In genomic region chr13:32426981-32427851, GRCh38 we compare ENCODE assay signal across 8 cellular contexts. TPM values are rescaled to one million over a fixed set of nuclear protein-coding genes. Genes with fewer than 3 reads are reported as not detected.
A peak's percentile ranks its signal among the peaks of the same experiment; 100 is the strongest.
DNase-seq lines count a peak whose midpoint lies in the region; ATAC-seq and TF ChIP-seq lines count a peak whose summit lies in the region.

No MANE protein-coding gene starts in this region.

- peak; percentile 39 to 60 for DNase-seq in AML-193 (lab: John Stamatoyannopoulos, UW)
- DNase-seq in activated naive CD8-positive, alpha-beta T cell treated with anti-CD3 and anti-CD28 coated beads, Interleukin-2, amount 10 ng/mL, durations not matched to agents 7 days and 5 days = peak; percentile 73
- peak; percentile 44 to 81 (median 76) for DNase-seq in right cardiac atrium
- DNase-seq in cerebellar cortex (ENCODE audit: low spot score) = no peak

- no peaks in the 10 kb centered on the region for H3K36me3 ChIP-seq in rectal smooth muscle tissue (ENCODE audit: control insufficient read depth, insufficient read depth, low read length)

- H3K27ac ChIP-seq in right cardiac atrium (ENCODE audit: low read length) (peak overlapping the region; percentile 84), rectal smooth muscle tissue (ENCODE audit: low read depth, low read length) (peak overlapping the region; percentile 73)

- no peaks in the 10 kb centered on the region for H3K9me3 ChIP-seq in right cardiac atrium (ENCODE audit: control insufficient read depth, low read length)

- peak overlapping the region; percentile 95 for H3K27ac Mint-ChIP-seq in activated naive CD8-positive, alpha-beta T cell treated with anti-CD3 and anti-CD28 coated beads, Interleukin-2, amount 10 ng/mL, durations not matched to agents 7 days and 5 days

- 2% methylated on average over 90 of the region's 90 CpGs for WGBS in right cardiac atrium

- peak overlapping the region; percentile 84 for H3K9ac ChIP-seq in rectal smooth muscle tissue (ENCODE audit: low read length)

- peaks cover 44% of the 10 kb centered on the region for H3K4me1 Mint-ChIP-seq in activated naive CD8-positive, alpha-beta T cell treated with anti-CD3 and anti-CD28 coated beads, Interleukin-2, amount 10 ng/mL, durations not matched to agents 7 days and 5 days

- POLR2A ChIA-PET in activated naive CD8-positive, alpha-beta T cell treated with anti-CD3 and anti-CD28 coated beads, Interleukin-2, amount 10 ng/mL, durations not matched to agents 7 days and 5 days (lab: Charles Lee) = interaction anchor here (1.1 to 5.2 kb wide), 8 partner anchors 9 to 112 kb away, joined by 3 to 60 read pairs (median 7); partner anchors contain the start of genes BRCA2, N4BP2L2 and ZAR1L

- H3K4me1 ChIP-seq in right cardiac atrium (ENCODE audit: control insufficient read depth, insufficient read depth, low read length) (peaks cover 9% of the 10 kb centered on the region), rectal smooth muscle tissue (ENCODE audit: control insufficient read depth, insufficient read depth, low read length) (peaks cover 5% of the 10 kb centered on the region)

- H3K27me3 ChIP-seq in right cardiac atrium (ENCODE audit: control insufficient read depth, insufficient read depth) = no peaks in the 10 kb centered on the region
- H3K27me3 ChIP-seq in rectal smooth muscle tissue (ENCODE audit: control insufficient read depth, insufficient read depth, low read length) = no peaks in the 10 kb centered on the region

- H3K9me3 Mint-ChIP-seq in activated naive CD8-positive, alpha-beta T cell treated with anti-CD3 and anti-CD28 coated beads, Interleukin-2, amount 10 ng/mL, durations not matched to agents 7 days and 5 days = peaks cover 8% of the 10 kb centered on the region

- intact Hi-C loops in right cardiac atrium (cut with DNase I) = no loop called here

- H3K4me3 ChIP-seq in right cardiac atrium (ENCODE audit: low read length) = peak overlapping the region; percentile 74
- peak overlapping the region; percentile 87 for H3K4me3 ChIP-seq in rectal smooth muscle tissue (ENCODE audit: low read length)

- peaks cover 27% of the 10 kb centered on the region for H3K36me3 Mint-ChIP-seq in activated naive CD8-positive, alpha-beta T cell treated with anti-CD3 and anti-CD28 coated beads, Interleukin-2, amount 10 ng/mL, durations not matched to agents 7 days and 5 days

- H3K27me3 Mint-ChIP-seq in activated naive CD8-positive, alpha-beta T cell treated with anti-CD3 and anti-CD28 coated beads, Interleukin-2, amount 10 ng/mL, durations not matched to agents 7 days and 5 days = no peaks in the 10 kb centered on the region

- peak overlapping the region; percentile 88 for H3K4me3 Mint-ChIP-seq in activated naive CD8-positive, alpha-beta T cell treated with anti-CD3 and anti-CD28 coated beads, Interleukin-2, amount 10 ng/mL, durations not matched to agents 7 days and 5 days

- ATAC-seq in GM19023 (IDR thresholded peaks at IDR 0.05; ENCODE audit: unreplicated experiment) = peak; percentile 17
- ATAC-seq in HG03342 (IDR thresholded peaks at IDR 0.05; ENCODE audit: unreplicated experiment) = peak; percentile 18
- peak; percentile 74 for ATAC-seq in SK-N-SH treated with all-trans-retinoic acid at 6 μM for 48 hours
- ATAC-seq in activated naive CD8-positive, alpha-beta T cell treated with anti-CD3 and anti-CD28 coated beads, Interleukin-2, amount 10 ng/mL, durations not matched to agents 7 days and 5 days (ENCODE audit: low read depth) = peak; percentile 17
- ATAC-seq in right cardiac atrium = peak; percentile 43 to 48

TF ChIP-seq in SK-N-SH treated with all-trans-retinoic acid at 6 μM for 48 hours, 23 proteins besides CTCF, POLR2A, EP300 and RAD21 (continues in another document):
- TF ChIP-seq BACH2 (CRISPR knock-in tag; IDR thresholded peaks at IDR 0.05; ENCODE audit: borderline replicate concordance) (no peak), ZFP3 (CRISPR knock-in tag; IDR thresholded peaks at IDR 0.05) (no peak), ISL1 (CRISPR knock-in tag; IDR thresholded peaks at IDR 0.05) (no peak), ZC3H10 (CRISPR knock-in tag; IDR thresholded peaks at IDR 0.05) (no peak), ZFP30 (CRISPR knock-in tag; IDR thresholded peaks at IDR 0.05) (no peak), SNAI2 (CRISPR knock-in tag; IDR thresholded peaks at IDR 0.05) (no peak), TSHZ2 (CRISPR knock-in tag; IDR thresholded peaks at IDR 0.05) (no peak), CREB5 (CRISPR knock-in tag; IDR thresholded peaks at IDR 0.05; ENCODE audit: low read depth) (no peak), TCF4 (CRISPR knock-in tag; IDR thresholded peaks at IDR 0.05; ENCODE audit: borderline replicate concordance) (no peak), ARNTL (CRISPR knock-in tag; IDR thresholded peaks at IDR 0.05; ENCODE audit: borderline replicate concordance, low read depth) (no peak), PATZ1 (CRISPR knock-in tag; IDR thresholded peaks at IDR 0.05; ENCODE audit: borderline replicate concordance) (no peak), RARB (CRISPR knock-in tag; IDR thresholded peaks at IDR 0.05) (no peak), CSRNP3 (CRISPR knock-in tag; IDR thresholded peaks at IDR 0.05) (no peak), GLIS3 (CRISPR knock-in tag; IDR thresholded peaks at IDR 0.05) (no peak)

RNA-seq across cellular contexts. Expression of gene N4BP2L1, which starts 0.7 kb away (rescaled TPM):
- total RNA-seq in activated naive CD8-positive, alpha-beta T cell treated with anti-CD3 and anti-CD28 coated beads, Interleukin-2, amount 10 ng/mL, durations not matched to agents 7 days and 5 days = 10 to 100 TPM; 48.4 to 53.0 TPM
- total RNA-seq in right cardiac atrium = 1 to 10 TPM; 4.6 to 6.5 (median 5.0) TPM
- polyA plus RNA-seq in right cardiac atrium = 6.9 TPM

Comparison
In these comparisons a context has a peak if more than half of its experiments do, and no peak if none do; other contexts are left out.
1. ATAC-seq: peak in every context shown above with its lines; median percentile 74 in SK-N-SH treated with all-trans-retinoic acid at 6 μM for 48 hours; 46 in right cardiac atrium; 18 in HG03342; 17 in GM19023; 17 in activated naive CD8-positive, alpha-beta T cell treated with anti-CD3 and anti-CD28 coated beads, Interleukin-2, amount 10 ng/mL, durations not matched to agents 7 days and 5 days.
2. RNA of gene N4BP2L1, which starts 0.7 kb away (total RNA-seq): 48.4 to 53.0 TPM in activated naive CD8-positive, alpha-beta T cell treated with anti-CD3 and anti-CD28 coated beads, Interleukin-2, amount 10 ng/mL, durations not matched to agents 7 days and 5 days; 4.6 to 6.5 TPM in right cardiac atrium; every median in the first group is over 4 times any median in the second.